22 cellular contexts compared by ENCODE assay signal in genomic region chr5:148778891-148779290, GRCh38. TPM values are rescaled to one million over a fixed set of nuclear protein-coding genes. Genes with fewer than 3 reads are reported as not detected.
DNase-seq lines count a peak whose midpoint lies in the region; FAIRE-seq and TF ChIP-seq lines count a peak whose summit lies in the region.
"Had no signal": no experiment of that assay in that cellular context is flagged by ENCODE, and none has a peak within 500 bp of the region (broad histone marks: within the 10 kb centered on the region; RNA-seq: fewer than 3 reads in every experiment).

No MANE protein-coding gene starts in this region.

- TF ChIP-seq CTCF in nephron progenitor cell (IDR thresholded peaks at IDR 0.05): no peak

- H3K4me1 Mint-ChIP-seq in nephron progenitor cell: no peaks in the 10 kb centered on the region
- H3K4me1 Mint-ChIP-seq: CD4-positive, CD25-positive, alpha-beta regulatory T cell had no signal

- DNase-seq in SIG-M5 treated with dmso at 0.1 percent for 504 hours (lab: John Stamatoyannopoulos, UW; ENCODE audit: unreplicated experiment) (peak; percentile 8), SIG-M5 (lab: John Stamatoyannopoulos, UW) (no peak), MV-4-11 (lab: John Stamatoyannopoulos, UW) (peak; percentile 71), glomerular visceral epithelial cell (ENCODE audit: extremely low spot score) (peak; percentile 8), hippocampal formation (lab: John Stamatoyannopoulos, UW) (no peak), GM12892 (ENCODE audit: insufficient read length) (no peak), nephron progenitor cell (no peak)
- DNase-seq: CD4-positive, CD25-positive, alpha-beta regulatory T cell; DMS153; DND-41; HFFc6; KBM-7; MG63; NCI-H2029; NCI-H446; NCI-H524 treated with DMSO at 0.1 percent for 48 hours; NCI-H774; PC-9; Right ventricle myocardium superior; RPMI8226 had no signal

- peaks cover 9% of the 10 kb centered on the region for H3K27me3 Mint-ChIP-seq in nephron progenitor cell (ENCODE audit: low read depth, poor library complexity)

- H3K36me3 Mint-ChIP-seq in nephron progenitor cell (ENCODE audit: low read depth): no peaks in the 10 kb centered on the region
- H3K36me3 Mint-ChIP-seq: CD4-positive, CD25-positive, alpha-beta regulatory T cell had no signal

- no peak for FAIRE-seq in GM12892 (lab: Jason Lieb, UNC)
- FAIRE-seq: GM18507 had no signal

- no peak overlapping the region for H3K27ac Mint-ChIP-seq in nephron progenitor cell
- H3K27ac Mint-ChIP-seq: CD4-positive, CD25-positive, alpha-beta regulatory T cell; GM23338; HFFc6 had no signal

- no peak for TF ChIP-seq POLR2A in GM12892 (IDR thresholded peaks at IDR 0.05; ENCODE audit: low read depth, low read length)

- H3K9me3 Mint-ChIP-seq in nephron progenitor cell: no peaks in the 10 kb centered on the region
- H3K9me3 Mint-ChIP-seq: CD4-positive, CD25-positive, alpha-beta regulatory T cell; GM23338; HFFc6 had no signal

- no peak overlapping the region for H3K4me3 Mint-ChIP-seq in nephron progenitor cell
- H3K4me3 Mint-ChIP-seq: CD4-positive, CD25-positive, alpha-beta regulatory T cell; GM23338; HFFc6 had no signal

RNA-seq across cellular contexts. Expression of gene ADRB2, which starts 47.5 kb away (rescaled TPM):
- polyA plus RNA-seq in GM12892 (2012; ENCODE audit: missing spikeins): not detected

Comparison
In these comparisons a context has a peak if more than half of its experiments do, and no peak if none do; other contexts are left out.
1. DNase-seq: peak in SIG-M5 treated with dmso at 0.1 percent for 504 hours (single experiment), MV-4-11 (single experiment) and glomerular visceral epithelial cell (single experiment); none in SIG-M5 (single experiment), hippocampal formation (0 of 2), GM12892 (single experiment) and nephron progenitor cell (single experiment).